In the genomic region with DNA sequence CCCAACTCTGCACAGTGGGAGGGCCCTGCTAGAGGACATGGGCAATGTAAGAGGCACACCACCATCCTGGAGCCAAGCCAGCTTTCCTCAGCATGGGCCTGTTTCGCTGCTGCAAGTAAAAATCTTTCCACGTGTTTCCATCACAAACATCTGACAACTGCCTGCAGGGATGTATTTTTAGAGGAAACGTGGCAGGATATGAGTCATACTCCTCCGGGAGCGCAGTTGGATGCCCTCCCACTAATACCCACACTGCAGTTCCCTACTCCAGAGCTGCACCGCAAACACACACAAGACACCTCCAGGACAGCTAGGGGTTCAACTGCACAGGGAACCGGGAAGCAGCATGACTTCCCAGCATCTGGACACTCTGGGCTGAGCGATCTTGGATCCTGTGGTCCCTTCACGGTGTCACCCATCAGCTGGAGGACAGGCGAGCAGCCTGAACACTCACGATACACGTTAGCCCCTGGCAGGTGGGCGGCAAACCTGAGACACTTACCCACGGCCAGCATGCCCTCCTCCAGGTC, we compare ENCODE assay signal across 8 cellular contexts. TPM values are rescaled to one million over a fixed set of nuclear protein-coding genes. Genes with fewer than 3 reads are reported as not detected.
DNase-seq lines count a peak whose midpoint lies in the region; ATAC-seq, FAIRE-seq and TF ChIP-seq lines count a peak whose summit lies in the region.

No MANE protein-coding gene starts in this region.

- no peak overlapping the region for H3K4me3 ChIP-seq in esophagus (ENCODE audit: low read depth in 1 of 2, low read length in 2 of 2)

- peaks cover 5 to 33% of the 10 kb centered on the region in 2 donors for H3K4me1 ChIP-seq in esophagus (ENCODE audit: control insufficient read depth in 2 of 2, insufficient read depth in 2 of 2, low read length in 1 of 2)

- no peak for TF ChIP-seq POLR2A in GM12892 (IDR thresholded peaks at IDR 0.05; ENCODE audit: low read depth, low read length)

- CTCF ChIA-PET in activated CD4-positive, alpha-beta T cell treated with anti-CD3 and anti-CD28 coated beads for 36 hours (lab: Charles Lee) = interaction anchor here (0.6 to 1.1 kb wide), 2 partner anchors 14 to 102 kb away, joined by 3 read pairs; no protein-coding TSS in a partner anchor
- CTCF ChIA-PET in activated CD4-positive, alpha-beta T cell treated with anti-CD3 and anti-CD28 coated beads, Interleukin-2, amount 10 ng/mL, durations not matched to agents 7 days and 5 days (lab: Charles Lee) = no interaction called here

- no peaks in the 10 kb centered on the region for H3K9me3 ChIP-seq in esophagus (ENCODE audit: control insufficient read depth in 2 of 2, insufficient read depth in 1 of 2, low read depth in 1 of 2, low read length in 1 of 2)

- peak overlapping the region; percentile 67 to 84 for H3K27ac ChIP-seq in esophagus (ENCODE audit: low read depth in 2 of 2, low read length in 1 of 2)

- no peak for DNase-seq in activated CD4-positive, alpha-beta T cell treated with anti-CD3 and anti-CD28 coated beads for 36 hours
- DNase-seq in activated CD4-positive, alpha-beta T cell treated with anti-CD3 and anti-CD28 coated beads, Interleukin-2, amount 10 ng/mL, durations not matched to agents 7 days and 5 days = no peak
- DNase-seq in SK-MEL-5 (ENCODE audit: low read depth, low spot score) (peak; percentile 93), T-helper 1 cell (no peak), GM12892 (ENCODE audit: insufficient read length) (no peak)
- DNase-seq in stimulated activated naive CD4-positive, alpha-beta T cell (lab: John Stamatoyannopoulos, UW) = no peak

- H3K27me3 Mint-ChIP-seq in activated CD4-positive, alpha-beta T cell treated with anti-CD3 and anti-CD28 coated beads for 36 hours = no peaks in the 10 kb centered on the region
- H3K27me3 Mint-ChIP-seq in activated CD4-positive, alpha-beta T cell treated with anti-CD3 and anti-CD28 coated beads, Interleukin-2, amount 10 ng/mL, durations not matched to agents 7 days and 5 days = no peaks in the 10 kb centered on the region
- H3K27me3 Mint-ChIP-seq in nephron (ENCODE audit: low read depth) = no peaks in the 10 kb centered on the region

- in situ Hi-C loops in SK-MEL-5 (cut with HindIII; ENCODE audit: low pct_unique_long_range_greater_than_20kb, low sequenced_read_pairs) = no loop called here

- peaks cover 14 to 70% of the 10 kb centered on the region in 2 donors for H3K36me3 ChIP-seq in esophagus (ENCODE audit: control insufficient read depth in 2 of 2, insufficient read depth in 2 of 2, low read length in 1 of 2)

- TF ChIP-seq CTCF in nephron (IDR thresholded peaks at IDR 0.05; ENCODE audit: unreplicated experiment in 3 of 3) = no peak

- H3K4me3 Mint-ChIP-seq in activated CD4-positive, alpha-beta T cell treated with anti-CD3 and anti-CD28 coated beads for 36 hours = no peak overlapping the region
- no peak overlapping the region for H3K4me3 Mint-ChIP-seq in activated CD4-positive, alpha-beta T cell treated with anti-CD3 and anti-CD28 coated beads, Interleukin-2, amount 10 ng/mL, durations not matched to agents 7 days and 5 days
- H3K4me3 Mint-ChIP-seq in nephron = no peak overlapping the region

- no peak for FAIRE-seq in GM12892 (lab: Jason Lieb, UNC)

- H3K36me3 Mint-ChIP-seq in activated CD4-positive, alpha-beta T cell treated with anti-CD3 and anti-CD28 coated beads for 36 hours (ENCODE audit: low read depth) = peaks cover 79% of the 10 kb centered on the region
- H3K36me3 Mint-ChIP-seq in activated CD4-positive, alpha-beta T cell treated with anti-CD3 and anti-CD28 coated beads, Interleukin-2, amount 10 ng/mL, durations not matched to agents 7 days and 5 days (ENCODE audit: low read depth) = peaks cover 81% of the 10 kb centered on the region
- peaks cover 55% of the 10 kb centered on the region for H3K36me3 Mint-ChIP-seq in nephron (ENCODE audit: low read depth)

- POLR2A ChIA-PET in activated CD4-positive, alpha-beta T cell treated with anti-CD3 and anti-CD28 coated beads for 36 hours (lab: Charles Lee) = no interaction called here
- POLR2A ChIA-PET in activated CD4-positive, alpha-beta T cell treated with anti-CD3 and anti-CD28 coated beads, Interleukin-2, amount 10 ng/mL, durations not matched to agents 7 days and 5 days (lab: Charles Lee) = no interaction called here

- no peak for ATAC-seq in activated CD4-positive, alpha-beta T cell treated with anti-CD3 and anti-CD28 coated beads for 36 hours

- H3K9me3 Mint-ChIP-seq in activated CD4-positive, alpha-beta T cell treated with anti-CD3 and anti-CD28 coated beads for 36 hours (ENCODE audit: low read depth) = no peaks in the 10 kb centered on the region
- no peaks in the 10 kb centered on the region for H3K9me3 Mint-ChIP-seq in activated CD4-positive, alpha-beta T cell treated with anti-CD3 and anti-CD28 coated beads, Interleukin-2, amount 10 ng/mL, durations not matched to agents 7 days and 5 days
- no peaks in the 10 kb centered on the region for H3K9me3 Mint-ChIP-seq in nephron

- no peaks in the 10 kb centered on the region for H3K27me3 ChIP-seq in esophagus (ENCODE audit: control insufficient read depth in 1 of 2, insufficient read depth in 2 of 2, low read length in 2 of 2)

- 25 to 38% methylated on average over 14 of the region's 14 CpGs for WGBS in esophagus, 2 donors

- intact Hi-C loops in activated CD4-positive, alpha-beta T cell treated with anti-CD3 and anti-CD28 coated beads for 36 hours (cut with DNase I, micrococcal nuclease) = no loop called here

- H3K27ac Mint-ChIP-seq in activated CD4-positive, alpha-beta T cell treated with anti-CD3 and anti-CD28 coated beads for 36 hours = peak overlapping the region; percentile 18
- no peak overlapping the region for H3K27ac Mint-ChIP-seq in activated CD4-positive, alpha-beta T cell treated with anti-CD3 and anti-CD28 coated beads, Interleukin-2, amount 10 ng/mL, durations not matched to agents 7 days and 5 days
- H3K27ac Mint-ChIP-seq in nephron = peak overlapping the region; percentile 67 to 94 (median 87)

- peaks cover 10% of the 10 kb centered on the region for H3K4me1 Mint-ChIP-seq in activated CD4-positive, alpha-beta T cell treated with anti-CD3 and anti-CD28 coated beads for 36 hours
- peaks cover 3% of the 10 kb centered on the region for H3K4me1 Mint-ChIP-seq in activated CD4-positive, alpha-beta T cell treated with anti-CD3 and anti-CD28 coated beads, Interleukin-2, amount 10 ng/mL, durations not matched to agents 7 days and 5 days
- peaks cover 62% of the 10 kb centered on the region for H3K4me1 Mint-ChIP-seq in nephron

RNA-seq across cellular contexts. Expression of gene PLAC9, which starts 26.1 kb away (rescaled TPM):
- total RNA-seq in activated CD4-positive, alpha-beta T cell treated with anti-CD3 and anti-CD28 coated beads for 36 hours = not detected
- total RNA-seq in activated CD4-positive, alpha-beta T cell treated with anti-CD3 and anti-CD28 coated beads, Interleukin-2, amount 10 ng/mL, durations not matched to agents 7 days and 5 days = not detected
- total RNA-seq in SK-MEL-5 (2014; rRNA removed; shearing (Covaris generic)) = not detected in 2 replicates
- polyA plus RNA-seq in SK-MEL-5 (2015; cell fraction: cytosol; rRNA removed) = not detected in 2 replicates
- not detected in 2 replicates for polyA plus RNA-seq in SK-MEL-5 (2015; cell fraction: nucleus; rRNA removed)
- 1 to 10 TPM; 5.5 to 5.8 TPM for polyA plus RNA-seq in esophagus
- polyA plus RNA-seq in GM12892 (2012; ENCODE audit: missing spikeins) = not detected

RNA-seq across cellular contexts. Expression of gene ANXA11, which starts 46.7 kb away (rescaled TPM):
- 100 to 1,000 TPM; 256 to 348 TPM for total RNA-seq in activated CD4-positive, alpha-beta T cell treated with anti-CD3 and anti-CD28 coated beads for 36 hours
- total RNA-seq in activated CD4-positive, alpha-beta T cell treated with anti-CD3 and anti-CD28 coated beads, Interleukin-2, amount 10 ng/mL, durations not matched to agents 7 days and 5 days = 100 to 1,000 TPM; 280 to 326 TPM
- 64.2 and 66.3 TPM in 2 replicates for total RNA-seq in SK-MEL-5 (2014; rRNA removed; shearing (Covaris generic))
- polyA plus RNA-seq in SK-MEL-5 (2015; cell fraction: cytosol; rRNA removed) = 138 and 140 TPM in 2 replicates
- polyA plus RNA-seq in SK-MEL-5 (2015; cell fraction: nucleus; rRNA removed) = 59.2 and 82.1 TPM in 2 replicates
- 100 to 1,000 TPM; 155 to 287 TPM for polyA plus RNA-seq in esophagus
- polyA plus RNA-seq in GM12892 (2012; ENCODE audit: missing spikeins) = 107 TPM
